In genomic region chr3:40309925-40310635, GRCh38 we compare ENCODE assay signal across 8 cellular contexts. TPM values are rescaled to one million over a fixed set of nuclear protein-coding genes. Genes with fewer than 3 reads are reported as not detected.
DNase-seq lines count a peak whose midpoint lies in the region; TF ChIP-seq lines count a peak whose summit lies in the region.

No MANE protein-coding gene starts in this region.

- H3K36me3 ChIP-seq in neutrophil = peaks cover 41% of the 10 kb centered on the region

- no peaks in the 10 kb centered on the region for H3K9me3 ChIP-seq in neutrophil

- TF ChIP-seq CTCF in HFF-Myc (IDR thresholded peaks at IDR 0.05; ENCODE audit: low read depth, low read length, missing control alignments) (no peak), NB4 (IDR thresholded peaks at IDR 0.05; ENCODE audit: low read depth, low read length) (no peak), neutrophil (IDR thresholded peaks at IDR 0.05) (no peak)

- peak overlapping the region; percentile 62 for H3K4me3 ChIP-seq in HFF-Myc (replicated peaks; ENCODE audit: low read depth, low read length)
- peak overlapping the region; percentile 81 for H3K4me3 ChIP-seq in NB4 (ENCODE audit: low read depth, low read length)
- peak overlapping the region; percentile 89 to 98 for H3K4me3 ChIP-seq in neutrophil (ENCODE audit: low read depth in 1 of 2, low read length in 1 of 2)

- peaks cover 24 to 39% of the 10 kb centered on the region in 2 experiments for H3K4me1 ChIP-seq in neutrophil (ENCODE audit: control insufficient read depth in 1 of 2, insufficient read depth in 1 of 2, low read depth in 1 of 2, low read length in 1 of 2)

- no peaks in the 10 kb centered on the region for H3K27me3 Mint-ChIP-seq in activated naive CD4-positive, alpha-beta T cell treated with anti-CD3 and anti-CD28 coated beads, Interleukin-2, amount 50 U/mL, for 24 hours

- H3K4me3 Mint-ChIP-seq in activated naive CD4-positive, alpha-beta T cell treated with anti-CD3 and anti-CD28 coated beads, Interleukin-2, amount 50 U/mL, for 24 hours = peak overlapping the region; percentile 100

- H3K4me1 Mint-ChIP-seq in activated naive CD4-positive, alpha-beta T cell treated with anti-CD3 and anti-CD28 coated beads, Interleukin-2, amount 50 U/mL, for 24 hours = peaks cover 28% of the 10 kb centered on the region

- TF ChIP-seq POLR2A in NB4 (IDR thresholded peaks at IDR 0.05; ENCODE audit: extremely low read depth, insufficient read length) = no peak

- peak; percentile 21 for DNase-seq in NK-92 treated with Interleukin-12 subunit alpha and Interleukin-12 subunit beta, amount 100 ng/mL, for 24 hours (lab: John Stamatoyannopoulos, UW)
- no peak for DNase-seq in NK-92 (lab: John Stamatoyannopoulos, UW; ENCODE audit: unreplicated experiment)
- no peak for DNase-seq in HFF-Myc (ENCODE audit: extremely low read depth, low read depth)
- no peak for DNase-seq in NB4 (ENCODE audit: low read depth)
- peak; percentile 50 for DNase-seq in germinal center (ENCODE audit: low spot score)
- DNase-seq in H4 (ENCODE audit: low spot score) = no peak

- peak overlapping the region; percentile 90 for H3K27ac ChIP-seq in neutrophil

- no peaks in the 10 kb centered on the region for H3K9me3 Mint-ChIP-seq in activated naive CD4-positive, alpha-beta T cell treated with anti-CD3 and anti-CD28 coated beads, Interleukin-2, amount 50 U/mL, for 24 hours

- H3K27me3 ChIP-seq in neutrophil = no peaks in the 10 kb centered on the region

- peaks cover 7% of the 10 kb centered on the region for H3K36me3 Mint-ChIP-seq in activated naive CD4-positive, alpha-beta T cell treated with anti-CD3 and anti-CD28 coated beads, Interleukin-2, amount 50 U/mL, for 24 hours

- peak overlapping the region; percentile 100 for H3K27ac Mint-ChIP-seq in activated naive CD4-positive, alpha-beta T cell treated with anti-CD3 and anti-CD28 coated beads, Interleukin-2, amount 50 U/mL, for 24 hours

RNA-seq across cellular contexts. Expression of gene EIF1B, which starts 0.6 kb away (rescaled TPM):
- 11.4 and 16.2 TPM in 2 replicates for total RNA-seq in H4 (2014; rRNA removed; shearing (Covaris generic))

Comparison
In these comparisons a context has a peak if more than half of its experiments do, and no peak if none do; other contexts are left out.
1. DNase-seq: peak in NK-92 treated with Interleukin-12 subunit alpha and Interleukin-12 subunit beta, amount 100 ng/mL, for 24 hours (single experiment) and germinal center (single experiment); none in NK-92 (single experiment), HFF-Myc (single experiment), NB4 (single experiment) and H4 (single experiment).
2. Peak in every context shown above with its lines, with median percentiles within 50 percentile points of each other: H3K4me3 ChIP-seq.